Comparison of ENCODE assay signal across 8 cellular contexts in the genomic region with DNA sequence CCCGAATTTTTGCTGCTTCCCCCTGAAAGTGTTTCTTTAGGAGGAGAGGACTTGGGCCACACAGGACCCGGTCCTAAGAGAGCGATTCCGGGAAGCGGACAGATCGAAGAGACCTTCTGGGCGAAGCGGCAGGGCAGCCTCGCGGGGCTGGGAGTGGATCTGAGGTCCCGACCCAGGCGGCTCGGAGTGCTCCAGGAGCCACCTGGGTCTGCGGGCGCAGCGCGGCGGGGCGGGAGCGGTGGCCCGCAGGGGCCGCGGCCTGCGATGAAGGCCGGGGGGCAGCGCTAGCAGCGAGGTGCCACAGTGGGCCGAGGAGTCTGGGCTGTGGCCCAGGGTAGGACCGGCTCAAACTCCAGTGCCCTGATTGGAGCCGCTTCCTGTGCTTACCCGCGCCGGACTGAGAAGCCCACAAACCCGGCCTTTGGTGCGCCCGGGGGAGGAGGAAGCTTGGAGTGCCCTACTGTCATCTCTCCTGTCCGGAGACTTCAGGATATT. TPM values are rescaled to one million over a fixed set of nuclear protein-coding genes. Genes with fewer than 3 reads are reported as not detected.
DNase-seq lines count a peak whose midpoint lies in the region; ATAC-seq and TF ChIP-seq lines count a peak whose summit lies in the region.
"Had no signal": no experiment of that assay in that cellular context is flagged by ENCODE, and none has a peak within 500 bp of the region (broad histone marks: within the 10 kb centered on the region; RNA-seq: fewer than 3 reads in every experiment).

No MANE protein-coding gene starts in this region.

- peak in 1 of 3 donors; percentile 49 for DNase-seq in Peyer's patch
- no peak for DNase-seq in central memory CD8-positive, alpha-beta T cell (ENCODE audit: low spot score in 2 of 2)
- DNase-seq in left lobe of liver (ENCODE audit: low spot score) = no peak
- DNase-seq: OCI-M1 had no signal

- no peaks in the 10 kb centered on the region for H3K9me3 Mint-ChIP-seq in central memory CD8-positive, alpha-beta T cell

- no peaks in the 10 kb centered on the region for H3K9me3 ChIP-seq in Peyer's patch
- no peaks in the 10 kb centered on the region for H3K9me3 ChIP-seq in stomach smooth muscle (ENCODE audit: control insufficient read depth in 2 of 2, low read length in 2 of 2)

- no peak overlapping the region for H3K27ac Mint-ChIP-seq in central memory CD8-positive, alpha-beta T cell (ENCODE audit: low read depth)

- peak overlapping the region; percentile 69 to 86 for H3K9ac ChIP-seq in stomach smooth muscle (ENCODE audit: low read length in 2 of 2)

- H3K27ac ChIP-seq in Peyer's patch (peak overlapping the region; percentile 63 to 87 (median 72)), stomach smooth muscle (ENCODE audit: low read length) (peak overlapping the region; percentile 91)

- H3K4me1 Mint-ChIP-seq in central memory CD8-positive, alpha-beta T cell = peaks cover 18% of the 10 kb centered on the region

- peak overlapping the region; percentile 95 for H3K4me3 Mint-ChIP-seq in central memory CD8-positive, alpha-beta T cell

- peaks cover 2% of the 10 kb centered on the region for H3K36me3 Mint-ChIP-seq in central memory CD8-positive, alpha-beta T cell (ENCODE audit: insufficient read depth)

- H3K36me3 ChIP-seq in Peyer's patch (no peaks in the 10 kb centered on the region), stomach smooth muscle (ENCODE audit: control insufficient read depth in 2 of 2, insufficient read depth in 2 of 2, low read length in 2 of 2) (no peaks in the 10 kb centered on the region)

- no peak for ATAC-seq in central memory CD8-positive, alpha-beta T cell (replicated peaks; ENCODE audit: extremely low read depth, poor library complexity, severe bottlenecking)
- ATAC-seq in left lobe of liver = peak; percentile 31
- no peak for ATAC-seq in GM18498 (IDR thresholded peaks at IDR 0.05; ENCODE audit: unreplicated experiment)
- no peak for ATAC-seq in GM18517 (IDR thresholded peaks at IDR 0.05; ENCODE audit: unreplicated experiment)
- no peak for ATAC-seq in HG03439 (IDR thresholded peaks at IDR 0.05; ENCODE audit: unreplicated experiment)

- no peak for TF ChIP-seq CTCF in Peyer's patch (IDR thresholded peaks at IDR 0.05)

- peaks cover 0 to 24% (median 9%) of the 10 kb centered on the region in 4 donors for H3K4me1 ChIP-seq in Peyer's patch
- H3K4me1 ChIP-seq in stomach smooth muscle (ENCODE audit: control insufficient read depth, insufficient read depth, low read length) = peaks cover 67% of the 10 kb centered on the region

- peaks cover 99% of the 10 kb centered on the region for H3K27me3 Mint-ChIP-seq in central memory CD8-positive, alpha-beta T cell

- peak overlapping the region; percentile 44 to 77 (median 54) for H3K4me3 ChIP-seq in Peyer's patch
- peak overlapping the region; percentile 79 to 82 for H3K4me3 ChIP-seq in stomach smooth muscle (ENCODE audit: low read length in 2 of 2)

- H3K27me3 ChIP-seq in Peyer's patch (peaks cover 0 to 12% of the 10 kb centered on the region in 2 donors), stomach smooth muscle (ENCODE audit: control insufficient read depth in 1 of 2, insufficient read depth in 2 of 2, low read length in 2 of 2) (no peaks in the 10 kb centered on the region)

- TF ChIP-seq POLR2A in Peyer's patch (IDR thresholded peaks at IDR 0.05) = no peak

RNA-seq across cellular contexts. Expression of a gene that starts 1.8 kb away (rescaled TPM):
- 1 to 10 TPM in 2 of 4 donors, not detected in 2; 1.4 to 8.3 TPM for total RNA-seq in Peyer's patch
- 0.63 TPM for total RNA-seq in left lobe of liver

RNA-seq across cellular contexts. Expression of a gene that starts 55.0 kb away (rescaled TPM):
- total RNA-seq in Peyer's patch (10 to 100 TPM; 11.4 to 19.2 (median 15.4) TPM), left lobe of liver (9.3 TPM)
